In the genomic region with DNA sequence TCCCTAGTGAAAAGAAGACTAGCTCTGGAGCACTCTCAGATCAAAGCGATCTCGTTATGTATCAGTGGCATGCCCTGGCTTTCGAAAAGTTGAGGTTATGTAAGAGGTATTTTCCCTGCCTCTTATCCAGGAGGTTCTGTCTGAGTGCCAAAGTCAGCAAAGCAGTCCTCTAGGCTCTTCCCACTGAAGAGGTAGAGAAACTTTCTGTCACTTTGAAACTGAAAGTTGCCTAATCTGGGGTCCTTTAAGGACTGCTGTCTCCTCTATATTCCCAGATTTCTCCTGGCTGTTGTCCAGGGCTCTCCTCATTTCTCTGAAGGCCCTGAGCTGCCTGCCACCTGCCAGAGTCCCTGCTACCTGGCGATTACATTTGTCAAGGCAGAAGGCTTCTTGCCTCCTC, we compare ENCODE assay signal across 10 cellular contexts.
DNase-seq lines count a peak whose midpoint lies in the region; ATAC-seq and TF ChIP-seq lines count a peak whose summit lies in the region.
"Had no signal": no experiment of that assay in that cellular context is flagged by ENCODE, and none has a peak within 500 bp of the region (broad histone marks: within the 10 kb centered on the region; RNA-seq: fewer than 3 reads in every experiment).

No MANE protein-coding gene starts in this region.

- no peaks in the 10 kb centered on the region for H3K9me3 ChIP-seq in thoracic aorta

- H3K4me3 ChIP-seq in kidney epithelial cell (ENCODE audit: low read depth, low read length) (no peak overlapping the region), thoracic aorta (peak overlapping the region; percentile 26)

- H3K4me1 ChIP-seq in thoracic aorta (ENCODE audit: control insufficient read depth in 1 of 2, low read depth in 2 of 2), result peaks cover 7 to 25% of the 10 kb centered on the region in 2 donors

- H3K27ac ChIP-seq in thoracic aorta, result no peak overlapping the region

- H3K36me3 ChIP-seq in kidney epithelial cell (ENCODE audit: control insufficient read depth, insufficient read depth, low read length) (no peaks in the 10 kb centered on the region), thoracic aorta (no peaks in the 10 kb centered on the region)

- ATAC-seq in thoracic aorta (ENCODE audit: insufficient number of reproducible peaks, low FRiP score, low read depth), result no peak
- ATAC-seq: T-helper 17 cell had no signal

- H3K27me3 ChIP-seq in kidney epithelial cell (ENCODE audit: control insufficient read depth, insufficient read depth, low read length) (no peaks in the 10 kb centered on the region), thoracic aorta (replicated peaks; ENCODE audit: insufficient read depth) (no peaks in the 10 kb centered on the region)

- peaks cover 3% of the 10 kb centered on the region for H3K9me3 Mint-ChIP-seq in activated CD4-positive, alpha-beta T cell treated with anti-CD3 and anti-CD28 coated beads, Interleukin-2, amount 10 ng/mL, durations not matched to agents 24 days and 14 days
- no peaks in the 10 kb centered on the region for H3K9me3 Mint-ChIP-seq in endothelial cell (ENCODE audit: unreplicated experiment)
- H3K9me3 Mint-ChIP-seq: activated naive CD8-positive, alpha-beta T cell treated with anti-CD3 and anti-CD28 coated beads for 36 hours had no signal

- no peak overlapping the region for H3K4me3 Mint-ChIP-seq in activated CD4-positive, alpha-beta T cell treated with anti-CD3 and anti-CD28 coated beads, Interleukin-2, amount 10 ng/mL, durations not matched to agents 24 days and 14 days
- no peak overlapping the region for H3K4me3 Mint-ChIP-seq in endothelial cell (ENCODE audit: unreplicated experiment)
- H3K4me3 Mint-ChIP-seq: activated naive CD8-positive, alpha-beta T cell treated with anti-CD3 and anti-CD28 coated beads for 36 hours; T-helper 17 cell had no signal

- no peak overlapping the region for H3K27ac Mint-ChIP-seq in activated CD4-positive, alpha-beta T cell treated with anti-CD3 and anti-CD28 coated beads, Interleukin-2, amount 10 ng/mL, durations not matched to agents 24 days and 14 days
- no peak overlapping the region for H3K27ac Mint-ChIP-seq in endothelial cell (ENCODE audit: unreplicated experiment)
- H3K27ac Mint-ChIP-seq: activated naive CD8-positive, alpha-beta T cell treated with anti-CD3 and anti-CD28 coated beads for 36 hours; T-helper 17 cell had no signal

- DNase-seq in NCI-H82 (lab: John Stamatoyannopoulos, UW), result peak; percentile 12
- no peak for DNase-seq in NCI-H82 treated with DMSO at 0.1 percent for 48 hours (lab: John Stamatoyannopoulos, UW; ENCODE audit: unreplicated experiment)
- peak; percentile 90 for DNase-seq in astrocyte of the hippocampus (ENCODE audit: low read depth, low spot score)
- peak; percentile 64 for DNase-seq in kidney epithelial cell (ENCODE audit: low read depth)
- DNase-seq in thoracic aorta (ENCODE audit: low spot score), result no peak
- no peak for DNase-seq in activated CD4-positive, alpha-beta T cell treated with anti-CD3 and anti-CD28 coated beads, Interleukin-2, amount 10 ng/mL, durations not matched to agents 24 days and 14 days
- no peak for DNase-seq in activated CD4-positive, alpha-beta T cell treated with anti-CD3 and anti-CD28 coated beads, Interleukin-2, amount 50 U/mL, for 1 hour
- no peak for DNase-seq in endothelial cell (ENCODE audit: low spot score)
- DNase-seq: activated naive CD8-positive, alpha-beta T cell treated with anti-CD3 and anti-CD28 coated beads for 36 hours; T-helper 17 cell had no signal

- H3K27me3 Mint-ChIP-seq in activated CD4-positive, alpha-beta T cell treated with anti-CD3 and anti-CD28 coated beads, Interleukin-2, amount 10 ng/mL, durations not matched to agents 24 days and 14 days, result peaks cover 5% of the 10 kb centered on the region
- H3K27me3 Mint-ChIP-seq in endothelial cell (ENCODE audit: unreplicated experiment), result peaks cover 6% of the 10 kb centered on the region
- H3K27me3 Mint-ChIP-seq: activated naive CD8-positive, alpha-beta T cell treated with anti-CD3 and anti-CD28 coated beads for 36 hours had no signal

- peaks cover 5% of the 10 kb centered on the region for H3K4me1 Mint-ChIP-seq in activated CD4-positive, alpha-beta T cell treated with anti-CD3 and anti-CD28 coated beads, Interleukin-2, amount 10 ng/mL, durations not matched to agents 24 days and 14 days
- peaks cover 25% of the 10 kb centered on the region for H3K4me1 Mint-ChIP-seq in endothelial cell (ENCODE audit: unreplicated experiment)

- H3K36me3 Mint-ChIP-seq in activated CD4-positive, alpha-beta T cell treated with anti-CD3 and anti-CD28 coated beads, Interleukin-2, amount 10 ng/mL, durations not matched to agents 24 days and 14 days (ENCODE audit: low read depth), result peaks cover 1% of the 10 kb centered on the region
- no peaks in the 10 kb centered on the region for H3K36me3 Mint-ChIP-seq in endothelial cell (ENCODE audit: low read depth, unreplicated experiment)
- H3K36me3 Mint-ChIP-seq: activated naive CD8-positive, alpha-beta T cell treated with anti-CD3 and anti-CD28 coated beads for 36 hours had no signal

- intact Hi-C loops in activated CD4-positive, alpha-beta T cell treated with anti-CD3 and anti-CD28 coated beads, Interleukin-2, amount 10 ng/mL, durations not matched to agents 24 days and 14 days (cut with micrococcal nuclease), result no loop called here

- TF ChIP-seq CTCF in kidney epithelial cell (IDR thresholded peaks at IDR 0.05; ENCODE audit: insufficient read depth, low read length, poor library complexity, severe bottlenecking) (no peak), thoracic aorta (IDR thresholded peaks at IDR 0.05) (no peak), endothelial cell (IDR thresholded peaks at IDR 0.05; ENCODE audit: unreplicated experiment) (no peak)

Comparison
In these comparisons a context has a peak if more than half of its experiments do, and no peak if none do; other contexts are left out.
1. DNase-seq: peak in NCI-H82 (single experiment), astrocyte of the hippocampus (single experiment) and kidney epithelial cell (single experiment); none in NCI-H82 treated with DMSO at 0.1 percent for 48 hours (single experiment), thoracic aorta (single experiment), activated CD4-positive, alpha-beta T cell treated with anti-CD3 and anti-CD28 coated beads, Interleukin-2, amount 10 ng/mL, durations not matched to agents 24 days and 14 days (single experiment), activated CD4-positive, alpha-beta T cell treated with anti-CD3 and anti-CD28 coated beads, Interleukin-2, amount 50 U/mL, for 1 hour (single experiment) and endothelial cell (single experiment).